38 cellular contexts compared by ENCODE assay signal in genomic region chr12:13417516-13417915, GRCh38.
"Had no signal": no experiment of that assay in that cellular context is flagged by ENCODE, and none has a peak within 500 bp of the region (broad histone marks: within the 10 kb centered on the region; RNA-seq: fewer than 3 reads in every experiment).

No MANE protein-coding gene starts in this region.

- H3K4me3 Mint-ChIP-seq: activated naive CD4-positive, alpha-beta T cell treated with anti-CD3 and anti-CD28 coated beads for 36 hours; activated naive CD4-positive, alpha-beta T cell treated with anti-CD3 and anti-CD28 coated beads, Interleukin-2, amount 10 ng/mL, durations not matched to agents 7 days and 5 days; activated naive CD4-positive, alpha-beta T cell treated with anti-CD3 and anti-CD28 coated beads, Interleukin-2, amount 50 U/mL, for 24 hours; activated naive CD8-positive, alpha-beta T cell; activated naive CD8-positive, alpha-beta T cell treated with anti-CD3 and anti-CD28 coated beads for 36 hours; activated naive CD8-positive, alpha-beta T cell treated with anti-CD3 and anti-CD28 coated beads, Interleukin-2, amount 10 ng/mL, durations not matched to agents 7 days and 5 days; activated naive CD8-positive, alpha-beta T cell treated with anti-CD3 and anti-CD28 coated beads, Interleukin-2, amount 50 U/mL, for 24 hours; activated T-cell treated with anti-CD3 and anti-CD28 coated beads, Interleukin-2, amount 50 U/mL, for 24 hours; activated T-cell treated with anti-CD3 and anti-CD28 coated beads, Interleukin-2, amount 50 U/mL, for 4 hours; activated T-cell treated with anti-CD3 and anti-CD28 coated beads, Interleukin-2, amount 50 U/mL, for 72 hours; activated T-helper 1 cell treated with anti-CD3 and anti-CD28 coated beads, Interleukin-12 subunit alpha, Interleukin-12 subunit beta, Interleukin-2, Interleukin-4 antibody, amounts not matched to agents 30 ng/mL and 10 ng/mL and 1 ng/mL, durations not matched to agents 14 hours and 24 hours and 36 hours; activated T-helper 17 cell treated with anti-CD3 and anti-CD28 coated beads, Interleukin-2, amount 50 U/mL, for 72 hours; brain; central memory CD8-positive, alpha-beta T cell had no signal

- H3K27ac ChIP-seq: adrenal gland, ascending aorta, body of pancreas, brain microvascular endothelial cell, breast epithelium, cardiac muscle cell had no signal

- H3K4me3 ChIP-seq: adrenal gland, ascending aorta, body of pancreas, breast epithelium, cardiac muscle cell had no signal

- H3K27me3 Mint-ChIP-seq: activated naive CD4-positive, alpha-beta T cell treated with anti-CD3 and anti-CD28 coated beads, Interleukin-2, amount 10 ng/mL, durations not matched to agents 7 days and 5 days; activated naive CD8-positive, alpha-beta T cell treated with anti-CD3 and anti-CD28 coated beads, Interleukin-2, amount 10 ng/mL, durations not matched to agents 7 days and 5 days; activated T-cell treated with anti-CD3 and anti-CD28 coated beads, Interleukin-2, amount 50 U/mL, for 24 hours had no signal

- ATAC-seq: activated naive CD4-positive, alpha-beta T cell treated with anti-CD3 and anti-CD28 coated beads, Interleukin-2, amount 50 U/mL, for 72 hours; activated naive CD8-positive, alpha-beta T cell treated with anti-CD3 and anti-CD28 coated beads, Interleukin-2, amount 50 U/mL, for 24 hours; activated T-cell treated with anti-CD3 and anti-CD28 coated beads, Interleukin-2, amount 50 U/mL, for 4 hours; activated T-cell treated with anti-CD3 and anti-CD28 coated beads, Interleukin-2, amount 50 U/mL, for 72 hours; activated T-helper 17 cell treated with anti-CD3 and anti-CD28 coated beads, Interleukin-2, amount 50 U/mL, for 72 hours; body of pancreas had no signal

- H3K4me1 ChIP-seq: adrenal gland, ascending aorta, body of pancreas, breast epithelium had no signal

- DNase-seq: activated effector memory CD4-positive, alpha-beta T cell treated with anti-CD3 and anti-CD28 coated beads, Interleukin-2, amount 50 U/mL, for 16 hours; activated effector memory CD4-positive, alpha-beta T cell treated with Interleukin-2 at 50 U/mL for 16 hours; activated gamma-delta T cell; activated gamma-delta T cell treated with Interleukin-2 at 50 U/mL for 16 hours; activated naive CD4-positive, alpha-beta T cell; activated naive CD4-positive, alpha-beta T cell treated with anti-CD3 and anti-CD28 coated beads for 36 hours; activated naive CD4-positive, alpha-beta T cell treated with anti-CD3 and anti-CD28 coated beads, Interleukin-2, amount 10 ng/mL, durations not matched to agents 7 days and 5 days; activated naive CD4-positive, alpha-beta T cell treated with anti-CD3 and anti-CD28 coated beads, Interleukin-2, amount 50 U/mL, for 16 hours; activated naive CD4-positive, alpha-beta T cell treated with Interleukin-2 at 50 U/mL for 16 hours; activated naive CD8-positive, alpha-beta T cell treated with anti-CD3 and anti-CD28 coated beads for 36 hours; activated naive CD8-positive, alpha-beta T cell treated with anti-CD3 and anti-CD28 coated beads, Interleukin-2, amount 10 ng/mL, durations not matched to agents 7 days and 5 days; activated naive CD8-positive, alpha-beta T cell treated with anti-CD3 and anti-CD28 coated beads, Interleukin-2, amount 50 U/mL, for 24 hours; activated T-cell treated with anti-CD3 and anti-CD28 coated beads, Interleukin-2, amount 50 U/mL, for 1 hour; activated T-cell treated with anti-CD3 and anti-CD28 coated beads, Interleukin-2, amount 50 U/mL, for 24 hours; activated T-cell treated with anti-CD3 and anti-CD28 coated beads, Interleukin-2, amount 50 U/mL, for 4 hours; activated T-cell treated with anti-CD3 and anti-CD28 coated beads, Interleukin-2, amount 50 U/mL, for 48 hours; activated T-cell treated with anti-CD3 and anti-CD28 coated beads, Interleukin-2, amount 50 U/mL, for 72 hours; adrenal gland; amniotic stem cell; amygdala; anterior cingulate cortex; aorta; body of pancreas; brain microvascular endothelial cell; caudate nucleus; central memory CD4-positive, alpha-beta T cell; cerebellar nuclear complex had no signal

- H3K4me1 Mint-ChIP-seq: activated naive CD4-positive, alpha-beta T cell treated with anti-CD3 and anti-CD28 coated beads, Interleukin-2, amount 10 ng/mL, durations not matched to agents 7 days and 5 days; activated naive CD4-positive, alpha-beta T cell treated with anti-CD3 and anti-CD28 coated beads, Interleukin-2, amount 50 U/mL, for 24 hours; activated naive CD8-positive, alpha-beta T cell treated with anti-CD3 and anti-CD28 coated beads for 36 hours; activated naive CD8-positive, alpha-beta T cell treated with anti-CD3 and anti-CD28 coated beads, Interleukin-2, amount 10 ng/mL, durations not matched to agents 7 days and 5 days; activated naive CD8-positive, alpha-beta T cell treated with anti-CD3 and anti-CD28 coated beads, Interleukin-2, amount 50 U/mL, for 24 hours; activated T-helper 17 cell treated with anti-CD3 and anti-CD28 coated beads, Interleukin-2, amount 50 U/mL, for 72 hours; brain; central memory CD8-positive, alpha-beta T cell had no signal

- H3K36me3 ChIP-seq: adrenal gland, ascending aorta, brain microvascular endothelial cell, breast epithelium, cardiac muscle cell had no signal

- H3K9me3 Mint-ChIP-seq: activated naive CD4-positive, alpha-beta T cell treated with anti-CD3 and anti-CD28 coated beads, Interleukin-2, amount 10 ng/mL, durations not matched to agents 7 days and 5 days; activated naive CD4-positive, alpha-beta T cell treated with anti-CD3 and anti-CD28 coated beads, Interleukin-2, amount 50 U/mL, for 24 hours; activated naive CD8-positive, alpha-beta T cell treated with anti-CD3 and anti-CD28 coated beads for 36 hours; activated naive CD8-positive, alpha-beta T cell treated with anti-CD3 and anti-CD28 coated beads, Interleukin-2, amount 10 ng/mL, durations not matched to agents 7 days and 5 days; activated naive CD8-positive, alpha-beta T cell treated with anti-CD3 and anti-CD28 coated beads, Interleukin-2, amount 50 U/mL, for 24 hours; activated T-cell treated with anti-CD3 and anti-CD28 coated beads, Interleukin-2, amount 50 U/mL, for 24 hours; activated T-cell treated with anti-CD3 and anti-CD28 coated beads, Interleukin-2, amount 50 U/mL, for 4 hours; activated T-cell treated with anti-CD3 and anti-CD28 coated beads, Interleukin-2, amount 50 U/mL, for 72 hours; activated T-helper 1 cell treated with anti-CD3 and anti-CD28 coated beads, Interleukin-12 subunit alpha, Interleukin-12 subunit beta, Interleukin-2, Interleukin-4 antibody, amounts not matched to agents 30 ng/mL and 10 ng/mL and 1 ng/mL, durations not matched to agents 14 hours and 24 hours and 36 hours; activated T-helper 17 cell treated with anti-CD3 and anti-CD28 coated beads, Interleukin-2, amount 50 U/mL, for 72 hours; activated T-helper 2 cell treated with anti-CD3 and anti-CD28 coated beads, Interferon-gamma antibody, Interleukin-2, Interleukin-4, amounts not matched to agents 10 μg/mL and 5 μg/mL and 100 μg/mL, durations not matched to agents 14 hours and 24 hours and 36 hours; central memory CD8-positive, alpha-beta T cell had no signal

- H3K27me3 ChIP-seq: adrenal gland, ascending aorta, body of pancreas, brain microvascular endothelial cell, breast epithelium, cardiac muscle cell had no signal

- H3K36me3 Mint-ChIP-seq: activated naive CD4-positive, alpha-beta T cell treated with anti-CD3 and anti-CD28 coated beads, Interleukin-2, amount 10 ng/mL, durations not matched to agents 7 days and 5 days; activated naive CD4-positive, alpha-beta T cell treated with anti-CD3 and anti-CD28 coated beads, Interleukin-2, amount 50 U/mL, for 24 hours; activated naive CD4-positive, alpha-beta T cell treated with anti-CD3 and anti-CD28 coated beads, Interleukin-2, amount 50 U/mL, for 72 hours; activated naive CD8-positive, alpha-beta T cell; activated naive CD8-positive, alpha-beta T cell treated with anti-CD3 and anti-CD28 coated beads for 36 hours; activated naive CD8-positive, alpha-beta T cell treated with anti-CD3 and anti-CD28 coated beads, Interleukin-2, amount 10 ng/mL, durations not matched to agents 7 days and 5 days; brain had no signal

- H3K9me3 ChIP-seq: ascending aorta, body of pancreas, breast epithelium had no signal

- H3K27ac Mint-ChIP-seq: activated naive CD4-positive, alpha-beta T cell treated with anti-CD3 and anti-CD28 coated beads for 36 hours; activated naive CD4-positive, alpha-beta T cell treated with anti-CD3 and anti-CD28 coated beads, Interleukin-2, amount 10 ng/mL, durations not matched to agents 7 days and 5 days; activated naive CD4-positive, alpha-beta T cell treated with anti-CD3 and anti-CD28 coated beads, Interleukin-2, amount 50 U/mL, for 24 hours; activated naive CD4-positive, alpha-beta T cell treated with anti-CD3 and anti-CD28 coated beads, Interleukin-2, amount 50 U/mL, for 72 hours; activated naive CD8-positive, alpha-beta T cell; activated naive CD8-positive, alpha-beta T cell treated with anti-CD3 and anti-CD28 coated beads for 36 hours; activated naive CD8-positive, alpha-beta T cell treated with anti-CD3 and anti-CD28 coated beads, Interleukin-2, amount 10 ng/mL, durations not matched to agents 7 days and 5 days; activated naive CD8-positive, alpha-beta T cell treated with anti-CD3 and anti-CD28 coated beads, Interleukin-2, amount 50 U/mL, for 24 hours; activated T-cell treated with anti-CD3 and anti-CD28 coated beads, Interleukin-2, amount 50 U/mL, for 24 hours; activated T-cell treated with anti-CD3 and anti-CD28 coated beads, Interleukin-2, amount 50 U/mL, for 72 hours; activated T-helper 1 cell treated with anti-CD3 and anti-CD28 coated beads, Interleukin-12 subunit alpha, Interleukin-12 subunit beta, Interleukin-2, Interleukin-4 antibody, amounts not matched to agents 30 ng/mL and 10 ng/mL and 1 ng/mL, durations not matched to agents 14 hours and 24 hours and 36 hours; activated T-helper 17 cell treated with anti-CD3 and anti-CD28 coated beads, Interleukin-2, amount 50 U/mL, for 72 hours; activated T-helper 2 cell treated with anti-CD3 and anti-CD28 coated beads, Interferon-gamma antibody, Interleukin-2, Interleukin-4, amounts not matched to agents 10 μg/mL and 5 μg/mL and 100 μg/mL, durations not matched to agents 14 hours and 24 hours and 36 hours had no signal
